In the genomic region with DNA sequence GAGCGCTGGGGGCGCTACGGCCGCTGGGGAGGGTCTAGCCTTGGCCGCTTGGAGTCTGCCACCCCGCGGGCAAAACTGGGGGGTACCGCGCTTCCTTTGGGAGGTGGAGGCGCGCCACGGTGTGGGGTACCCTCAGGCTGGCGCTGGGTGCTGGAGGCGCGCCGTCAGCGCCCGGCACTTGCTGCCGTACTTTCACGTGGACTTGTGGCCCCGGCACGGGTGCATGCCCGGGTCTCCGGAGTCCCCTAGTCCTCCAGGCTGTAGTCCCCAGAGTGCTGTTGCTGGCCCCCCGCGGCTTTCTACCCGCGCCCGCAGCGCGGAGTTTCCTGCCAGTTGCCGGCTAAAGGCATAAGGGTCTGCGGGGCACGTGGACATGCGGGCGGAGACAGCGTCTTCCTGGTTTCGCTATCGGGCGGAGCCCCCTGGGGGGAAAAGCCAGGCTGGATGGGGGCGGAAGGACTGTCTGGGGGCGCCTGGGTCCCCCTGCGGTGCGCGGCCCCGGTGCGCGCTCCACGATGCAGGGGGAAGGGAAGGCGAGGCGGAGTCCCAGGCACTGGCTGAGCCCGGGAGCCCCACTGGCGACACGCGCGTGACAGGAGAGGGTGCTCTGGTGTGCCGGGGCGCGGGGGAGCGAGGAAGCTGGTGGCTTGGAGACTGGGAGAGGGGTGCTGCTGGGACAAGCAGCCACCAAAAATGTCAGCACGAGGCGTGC, we compare ENCODE assay signal across 8 cellular contexts. TPM values are rescaled to one million over a fixed set of nuclear protein-coding genes. Genes with fewer than 3 reads are reported as not detected.
DNase-seq lines count a peak whose midpoint lies in the region; ATAC-seq and TF ChIP-seq lines count a peak whose summit lies in the region.

No MANE protein-coding gene starts in this region.

- peak overlapping the region; percentile 59 for H3K27ac Mint-ChIP-seq in activated naive CD8-positive, alpha-beta T cell treated with anti-CD3 and anti-CD28 coated beads, Interleukin-2, amount 50 U/mL, for 24 hours

- H3K4me3 ChIP-seq in right cardiac atrium (ENCODE audit: low read length) = peak overlapping the region; percentile 76

- H3K9me3 Mint-ChIP-seq in activated naive CD8-positive, alpha-beta T cell treated with anti-CD3 and anti-CD28 coated beads, Interleukin-2, amount 50 U/mL, for 24 hours = no peaks in the 10 kb centered on the region

- H3K4me3 Mint-ChIP-seq in activated naive CD8-positive, alpha-beta T cell treated with anti-CD3 and anti-CD28 coated beads, Interleukin-2, amount 50 U/mL, for 24 hours = peak overlapping the region; percentile 81

- no peaks in the 10 kb centered on the region for H3K4me1 ChIP-seq in right cardiac atrium (ENCODE audit: control insufficient read depth, insufficient read depth, low read length)

- ATAC-seq in GM19025 (IDR thresholded peaks at IDR 0.05; ENCODE audit: low read depth, unreplicated experiment) = peak; percentile 20
- peak; percentile 33 for ATAC-seq in HG03280 (IDR thresholded peaks at IDR 0.05; ENCODE audit: unreplicated experiment)
- peak; percentile 60 for ATAC-seq in activated naive CD8-positive, alpha-beta T cell treated with anti-CD3 and anti-CD28 coated beads, Interleukin-2, amount 50 U/mL, for 24 hours
- ATAC-seq in right cardiac atrium = peak; percentile 64 to 73

- H3K4me1 Mint-ChIP-seq in activated naive CD8-positive, alpha-beta T cell treated with anti-CD3 and anti-CD28 coated beads, Interleukin-2, amount 50 U/mL, for 24 hours = peaks cover 9% of the 10 kb centered on the region

- H3K27ac ChIP-seq in C4-2B (peak overlapping the region; percentile 95), right cardiac atrium (ENCODE audit: low read length) (peak overlapping the region; percentile 74)

- H3K36me3 Mint-ChIP-seq in activated naive CD8-positive, alpha-beta T cell treated with anti-CD3 and anti-CD28 coated beads, Interleukin-2, amount 50 U/mL, for 24 hours (ENCODE audit: low read depth) = no peaks in the 10 kb centered on the region

- intact Hi-C loops in right cardiac atrium (cut with DNase I) = loop anchor here in 3 of 4 donors (5.0 to 10.0 kb wide), 2 partner anchors 94 to 97 kb away; no protein-coding TSS in a partner anchor

- H3K9me3 ChIP-seq in right cardiac atrium (ENCODE audit: control insufficient read depth, low read length) = no peaks in the 10 kb centered on the region

- H3K27me3 ChIP-seq in right cardiac atrium (ENCODE audit: control insufficient read depth, insufficient read depth) = no peaks in the 10 kb centered on the region

- H3K27me3 Mint-ChIP-seq in activated naive CD8-positive, alpha-beta T cell treated with anti-CD3 and anti-CD28 coated beads, Interleukin-2, amount 50 U/mL, for 24 hours = no peaks in the 10 kb centered on the region

- DNase-seq in SK-N-DZ (ENCODE audit: low spot score) (peak; percentile 24), right cardiac atrium (peak; percentile 50 to 84 (median 80)), retina (peak; percentile 70), cerebellar nuclear complex (lab: John Stamatoyannopoulos, UW) (no peak)
- peak; percentile 65 for DNase-seq in activated naive CD8-positive, alpha-beta T cell treated with anti-CD3 and anti-CD28 coated beads, Interleukin-2, amount 50 U/mL, for 24 hours

- no peak for TF ChIP-seq CTCF in C4-2B (conservative IDR thresholded peaks at IDR 0.05)

- WGBS in right cardiac atrium = under 1% methylated on average over 62 of the region's 62 CpGs

RNA-seq across cellular contexts. Expression of gene PPARGC1B, which starts 0.7 kb away (rescaled TPM):
- polyA plus RNA-seq in SK-N-DZ (2014; cell fraction: cytosol; rRNA removed) = 0.85 and 1.2 TPM in 2 replicates
- polyA plus RNA-seq in SK-N-DZ (2014; cell fraction: nucleus; rRNA removed) = 1.4 and 3.0 TPM in 2 replicates
- 10 to 100 TPM; 11.9 to 17.5 (median 13.6) TPM for total RNA-seq in right cardiac atrium
- polyA plus RNA-seq in right cardiac atrium = 4.5 TPM

Comparison
In these comparisons a context has a peak if more than half of its experiments do, and no peak if none do; other contexts are left out.
1. DNase-seq: peak in SK-N-DZ (single experiment), activated naive CD8-positive, alpha-beta T cell treated with anti-CD3 and anti-CD28 coated beads, Interleukin-2, amount 50 U/mL, for 24 hours (single experiment), right cardiac atrium (3 of 3) and retina (single experiment); none in cerebellar nuclear complex (0 of 2).
2. Peak in every context shown above with its lines, with median percentiles within 50 percentile points of each other: ATAC-seq.